In genomic region chr1:182789138-182790076, GRCh38 we compare ENCODE assay signal across 8 cellular contexts. TPM values are rescaled to one million over a fixed set of nuclear protein-coding genes. Genes with fewer than 3 reads are reported as not detected.
DNase-seq lines count a peak whose midpoint lies in the region; ATAC-seq and TF ChIP-seq lines count a peak whose summit lies in the region.

NPL (plus strand) TSS chr1:182789773; CDS start chr1:182794372, 4,599 bp downstream.

- peaks cover 15% of the 10 kb centered on the region for H3K4me1 ChIP-seq in CD8-positive, alpha-beta memory T cell (ENCODE audit: insufficient read depth, low read length)
- no peaks in the 10 kb centered on the region for H3K4me1 ChIP-seq in mucosa of descending colon (ENCODE audit: low read depth)

- no peaks in the 10 kb centered on the region for H3K9me3 Mint-ChIP-seq in CD8-positive, alpha-beta memory T cell

- H3K36me3 Mint-ChIP-seq in CD8-positive, alpha-beta memory T cell = peaks cover 0 to 2% (median 0%) of the 10 kb centered on the region in 3 donors

- peaks cover 2 to 3% of the 10 kb centered on the region in 2 donors for H3K27me3 Mint-ChIP-seq in CD8-positive, alpha-beta memory T cell

- peak; percentile 76 to 88 (median 85) for DNase-seq in CD8-positive, alpha-beta memory T cell
- DNase-seq in HL-60 (ENCODE audit: low read depth in 1 of 2, low spot score in 1 of 2) = peak; percentile 63 to 81
- peak; percentile 74 for DNase-seq in NOMO-1 treated with dmso at 0.1 percent for 144 hours (lab: John Stamatoyannopoulos, UW; ENCODE audit: unreplicated experiment)
- peak; percentile 88 for DNase-seq in activated CD8-positive, alpha-beta memory T cell treated with anti-CD3 and anti-CD28 coated beads, Interleukin-2, amount 50 U/mL, for 4 hours
- peak; percentile 48 for DNase-seq in epidermal melanocyte (ENCODE audit: insufficient read length, low spot score)
- DNase-seq in mucosa of descending colon = peak; percentile 85 to 92 (median 89)
- peak; percentile 64 to 70 for DNase-seq in stimulated activated CD8-positive, alpha-beta memory T cell treated with anti-CD3 and anti-CD28 coated beads, Interleukin-4, amount 100 ng/mL, for 4 hours (ENCODE audit: low read depth in 2 of 2, low spot score in 1 of 2)

- H3K27me3 ChIP-seq in CD8-positive, alpha-beta memory T cell (ENCODE audit: insufficient read depth, low read length, poor library complexity, severe bottlenecking) = no peaks in the 10 kb centered on the region
- no peaks in the 10 kb centered on the region for H3K27me3 ChIP-seq in HL-60 (ENCODE audit: insufficient read depth, poor library complexity, severe bottlenecking)

- ATAC-seq in GM19463 (IDR thresholded peaks at IDR 0.05; ENCODE audit: unreplicated experiment) = peak; percentile 96
- peak; percentile 98 for ATAC-seq in mucosa of descending colon

- peak within 1 kb of the TSS; percentile 71 to 94 (median 90) for H3K27ac Mint-ChIP-seq in CD8-positive, alpha-beta memory T cell

- peak within 1 kb of the TSS; percentile 89 to 94 (median 91) for H3K4me3 Mint-ChIP-seq in CD8-positive, alpha-beta memory T cell

- CTCF ChIA-PET in CD8-positive, alpha-beta memory T cell (lab: Charles Lee) = interaction anchor here (2.4 to 12.7 kb wide), 2 partner anchors 191 to 201 kb away, joined by 7 to 306 read pairs; partner anchors contain the start of gene RNASEL

- peaks cover 11 to 17% (median 12%) of the 10 kb centered on the region in 3 donors for H3K4me1 Mint-ChIP-seq in CD8-positive, alpha-beta memory T cell

- H3K36me3 ChIP-seq in CD8-positive, alpha-beta memory T cell (ENCODE audit: insufficient read depth, low read length) = no peaks in the 10 kb centered on the region
- no peaks in the 10 kb centered on the region for H3K36me3 ChIP-seq in mucosa of descending colon (ENCODE audit: low read depth)

- peak within 1 kb of the TSS; percentile 89 for H3K4me3 ChIP-seq in CD8-positive, alpha-beta memory T cell (ENCODE audit: low read length)
- peak within 1 kb of the TSS; percentile 56 for H3K4me3 ChIP-seq in HL-60 (replicated peaks; ENCODE audit: insufficient read depth, low read length)
- peak within 1 kb of the TSS; percentile 17 for H3K4me3 ChIP-seq in mucosa of descending colon

- intact Hi-C loops in mucosa of descending colon (cut with DNase I, micrococcal nuclease) = no loop called here

- H3K9me3 ChIP-seq in CD8-positive, alpha-beta memory T cell (ENCODE audit: low read length) = no peaks in the 10 kb centered on the region
- H3K9me3 ChIP-seq in mucosa of descending colon = no peaks in the 10 kb centered on the region

- H3K27ac ChIP-seq in CD8-positive, alpha-beta memory T cell (ENCODE audit: low read depth, low read length) = peak within 1 kb of the TSS; percentile 28
- peak within 1 kb of the TSS; percentile 72 for H3K27ac ChIP-seq in HL-60 (replicated peaks)

- POLR2A ChIA-PET in CD8-positive, alpha-beta memory T cell (lab: Charles Lee) = interaction anchor here (0.7 to 1.0 kb wide), 2 partner anchors 200 to 201 kb away, joined by 3 read pairs; partner anchors contain the start of gene RNASEL

- TF ChIP-seq CTCF in HL-60 (IDR thresholded peaks at IDR 0.05; ENCODE audit: insufficient read depth, low read length) (no peak), mucosa of descending colon (IDR thresholded peaks at IDR 0.05) (no peak)

RNA-seq across cellular contexts. Expression of gene NPL, which starts in this region (rescaled TPM):
- 10 to 100 TPM in 1 of 2 experiments, 1 to 10 TPM in 1; 9.3 to 12.3 TPM for total RNA-seq in CD8-positive, alpha-beta memory T cell
- polyA plus RNA-seq in CD8-positive, alpha-beta memory T cell = 8.5 TPM
- total RNA-seq in mucosa of descending colon = 10 to 100 TPM in 2 of 3 donors, 1 to 10 TPM in 1; 8.1 to 12.5 (median 12.1) TPM

Comparison
In these comparisons a context has a peak if more than half of its experiments do, and no peak if none do; other contexts are left out.
1. Peak in every context shown above with its lines: DNase-seq, ATAC-seq, H3K4me3 ChIP-seq and H3K27ac ChIP-seq.
2. H3K4me3 ChIP-seq: peak in every context shown above with its lines; median percentile 89 in CD8-positive, alpha-beta memory T cell; 56 in HL-60; 17 in mucosa of descending colon.